1 cellular context compared by ENCODE assay signal in genomic region chr6:50791900-50792508, GRCh38.
TF ChIP-seq lines count a peak whose summit lies in the region.

No MANE protein-coding gene starts in this region.

TF ChIP-seq in K562, 482 proteins besides CTCF, POLR2A, EP300 and RAD21 (continued from another document):
- TF ChIP-seq ZNF449 (CRISPR knock-in tag; IDR thresholded peaks at IDR 0.05) (no peak), HMGN3 (IDR thresholded peaks at IDR 0.05; ENCODE audit: borderline replicate concordance, extremely low read depth, insufficient read length, low read depth, low read length) (no peak), NCOA6 (IDR thresholded peaks at IDR 0.05) (no peak), ZBTB5 (IDR thresholded peaks at IDR 0.05) (no peak), DEAF1 (CRISPR knock-in tag; IDR thresholded peaks at IDR 0.05) (peak; percentile 39; the same call in 1 of the 2 replicates)
TF ChIP-seq in K562: peak in this region for 8.
